In genomic region chr14:105414456-105415371, GRCh38 we compare ENCODE assay signal across 8 cellular contexts. TPM values are rescaled to one million over a fixed set of nuclear protein-coding genes. Genes with fewer than 3 reads are reported as not detected.
DNase-seq lines count a peak whose midpoint lies in the region; ATAC-seq, FAIRE-seq and TF ChIP-seq lines count a peak whose summit lies in the region.

No MANE protein-coding gene starts in this region.

- in situ Hi-C loops in K562 (cut with MboI), result no loop called here

- ATAC-seq in K562, result peak; percentile 90
- ATAC-seq in sciatic nerve, result peak; percentile 82
- ATAC-seq in GM21515 (IDR thresholded peaks at IDR 0.05; ENCODE audit: unreplicated experiment), result no peak

- H3K27me3 ChIP-seq in K562 (ENCODE audit: control insufficient read depth in 2 of 2, insufficient read depth in 2 of 2, low read length in 2 of 2) (peaks cover 0 to 10% of the 10 kb centered on the region in 2 experiments; a peak in 1 of 5 replicates), iPS-15b (ENCODE audit: control insufficient read depth, insufficient read depth, low read length) (peaks cover 44% of the 10 kb centered on the region)

- intact Hi-C loops in K562 (cut with micrococcal nuclease), result no loop called here
- intact Hi-C loops in sciatic nerve (cut with DNase I), result no loop called here

- peak overlapping the region; percentile 45 for H3K4me3 ChIP-seq in AG10803 (ENCODE audit: low read length)
- peak overlapping the region; percentile 36 for H3K4me3 ChIP-seq in LNCaP clone FGC (ENCODE audit: low read depth, low read length)
- H3K4me3 ChIP-seq in K562, result peak overlapping the region; percentile 49
- H3K4me3 ChIP-seq in iPS-15b (ENCODE audit: low read depth, low read length), result peak overlapping the region; percentile 52

- BruUV-seq in K562 (replicated peaks; lab: Mats Ljungman, UMichigan), result no TSS peak

- peak overlapping the region; percentile 49; the same call in 2 of the 3 replicates for H3K27ac ChIP-seq in K562 (ENCODE audit: extremely low read depth, low read depth, low read length)

- WGBS in K562 (ENCODE audit: insufficient coverage, low coverage, missing lambda C conversion rate), result 19% methylated on average over 13 of the region's 79 CpGs

- CTCF ChIA-PET in K562 (lab: Yijun Ruan, JAX; ENCODE audit: low intra/inter-chr PET ratio), result no interaction called here

- H3K36me3 ChIP-seq in K562 (ENCODE audit: control insufficient read depth, insufficient read depth, low read length), result no peaks in the 10 kb centered on the region
- peaks cover 3% of the 10 kb centered on the region for H3K36me3 ChIP-seq in iPS-15b (ENCODE audit: control insufficient read depth, insufficient read depth, low read length)

- peaks cover 2 to 46% of the 10 kb centered on the region in 2 experiments; a peak in 3 of 5 replicates for H3K4me1 ChIP-seq in K562 (replicated peaks in 1 of 2; ENCODE audit: control insufficient read depth in 2 of 2, insufficient read depth in 2 of 2, low read length in 2 of 2)
- peaks cover 7% of the 10 kb centered on the region for H3K4me1 ChIP-seq in iPS-15b (ENCODE audit: control insufficient read depth, insufficient read depth, low read length)

- H3K79me2 ChIP-seq in K562 (ENCODE audit: control insufficient read depth, insufficient read depth, low read length), result peaks cover 5% of the 10 kb centered on the region; the same call in 2 of the 3 replicates

- POLR2A ChIA-PET in K562 (lab: Yijun Ruan, JAX), result no interaction called here

- no peaks in the 10 kb centered on the region for H3K9me1 ChIP-seq in K562 (ENCODE audit: control insufficient read depth, insufficient read depth, low read length)

- H3K9me3 ChIP-seq in K562 (replicated peaks; ENCODE audit: control insufficient read depth, insufficient read depth, low read depth, low read length) (no peaks in the 10 kb centered on the region), iPS-15b (ENCODE audit: control insufficient read depth, insufficient read depth, low read length) (no peaks in the 10 kb centered on the region)

- FAIRE-seq in GM19239 (lab: Jason Lieb, UNC) (no peak), K562 (lab: Jason Lieb, UNC) (no peak)

- H3K9ac ChIP-seq in K562 (ENCODE audit: insufficient read depth in 1 of 2, low read depth in 2 of 2, low read length in 2 of 2) (peak overlapping the region; percentile 65 to 88), iPS-15b (ENCODE audit: low read depth, low read length) (peak overlapping the region; percentile 54)

- TF ChIP-seq RAD21 in K562 (CRISPR knock-in tag; conservative IDR thresholded peaks at IDR 0.05 in 1 of 2, IDR thresholded peaks at IDR 0.05 in 1 of 2), result no peak

- peak overlapping the region; percentile 69 for H3K4me2 ChIP-seq in K562 (ENCODE audit: insufficient read depth, low read length)

- TF ChIP-seq EP300 in K562 (IDR thresholded peaks at IDR 0.05; ENCODE audit: low read length), result no peak

- peak overlapping the region; percentile 92 for H2AFZ ChIP-seq in K562 (ENCODE audit: low read depth, low read length)

- H4K20me1 ChIP-seq in K562 (replicated peaks; ENCODE audit: control insufficient read depth, insufficient read depth, low read length), result no peaks in the 10 kb centered on the region

- DNase-seq in AG10803 (ENCODE audit: low read depth), result peak; percentile 61
- DNase-seq in GM19239 (ENCODE audit: insufficient read length, low spot score), result peak; percentile 88
- no peak for DNase-seq in LNCaP clone FGC (ENCODE audit: low read depth)
- peak; percentile 49 for DNase-seq in T-helper 9 cell
- DNase-seq in K562 (ENCODE audit: extremely low read depth in 1 of 4, low spot score in 3 of 4), result peak; percentile 72 to 81 (median 78)
- peak; percentile 85 for DNase-seq in sciatic nerve (ENCODE audit: low spot score)

- TF ChIP-seq CTCF in AG10803 (conservative IDR thresholded peaks at IDR 0.05; ENCODE audit: low read length), result peak; percentile 29
- peak; percentile 68 for TF ChIP-seq CTCF in LNCaP clone FGC (IDR thresholded peaks at IDR 0.05; ENCODE audit: control insufficient read depth, extremely low read depth, insufficient read depth)
- peak; percentile 57 to 72 (median 57) for TF ChIP-seq CTCF in K562 (IDR thresholded peaks at IDR 0.05 in 2 of 3, conservative IDR thresholded peaks at IDR 0.05 in 1 of 3; ENCODE audit: insufficient read depth in 2 of 3, low read depth in 1 of 3, low read length in 3 of 3)

- no peak for TF ChIP-seq POLR2A in K562 (conservative IDR thresholded peaks at IDR 0.05)

TF ChIP-seq in K562, 482 proteins besides CTCF, POLR2A, EP300 and RAD21 (continues in another document):
- peak; percentile 17; the same call in 1 of the 2 replicates for TF ChIP-seq TFAP4 (CRISPR knock-in tag; IDR thresholded peaks at IDR 0.05; ENCODE audit: borderline replicate concordance)
- TF ChIP-seq GABPA (tag; conservative IDR thresholded peaks at IDR 0.05; ENCODE audit: low read depth), result 0 out of 2 replicates have a peak, but pooled peaks have one; percentile 45
- no peak for TF ChIP-seq ZNF561 (CRISPR knock-in tag; conservative IDR thresholded peaks at IDR 0.05)

RNA-seq across cellular contexts. Expression of gene MTA1, which starts 4.9 kb away (rescaled TPM):
- 154 and 390 TPM in 2 replicates for total RNA-seq in K562 (2011; cell fraction: chromatin; rRNA removed; ENCODE audit: low replicate concordance)
- total RNA-seq in K562 (2011; cell fraction: nucleolus; rRNA removed), result 257 and 271 TPM in 2 replicates
- total RNA-seq in K562 (2011; cell fraction: nucleoplasm; rRNA removed), result 138 and 156 TPM in 2 replicates
- 48.1 and 61.0 TPM in 2 replicates for total RNA-seq in K562 (2014; rRNA removed)
- total RNA-seq in K562 (2014; rRNA removed; fragmentation: Illumina TruSeq; extraction: Trizol), result 11.6 and 12.2 TPM in 2 replicates
- 32.3 and 33.4 TPM in 2 replicates for total RNA-seq in K562 (2015; rRNA removed; fragmentation: Illumina TruSeq; extraction: Trizol)
- total RNA-seq in K562 (2021), result 107 and 118 TPM in 2 replicates
- polyA plus RNA-seq in K562 (2011; rRNA removed), result 47.7 and 58.6 TPM in 2 replicates
- 31.6 and 47.1 TPM in 2 replicates for polyA plus RNA-seq in K562 (2011; cell fraction: cytosol; rRNA removed)
- polyA plus RNA-seq in K562 (2011; cell fraction: nucleus; rRNA removed), result 383 and 622 TPM in 2 replicates
- polyA plus RNA-seq in K562 (2012), result 74.0 and 91.7 TPM in 2 replicates
- 29.5 and 45.4 TPM in 2 replicates for polyA plus RNA-seq in K562 (2014; fragmentation: Illumina TruSeq; extraction: Trizol)
- polyA plus RNA-seq in K562 (2014; fragmentation: Nextera tagmentation; extraction: Ambion mirVana), result under 1 TPM; 0.13 to 0.14 TPM
- 90.0 and 103 TPM in 2 replicates for polyA plus RNA-seq in K562 (2014; rRNA removed)
- 13.9 and 22.6 TPM in 2 replicates for polyA minus RNA-seq in K562 (2011; rRNA and poly(A)+ RNA removed)
- 69.0 and 80.6 TPM in 2 replicates for polyA minus RNA-seq in K562 (2011; cell fraction: cytosol; rRNA and poly(A)+ RNA removed)
- polyA minus RNA-seq in K562 (2011; cell fraction: nucleus; rRNA and poly(A)+ RNA removed), result 102 and 104 TPM in 2 replicates
- total RNA-seq in sciatic nerve, result 95.2 TPM

RNA-seq across cellular contexts. Expression of gene TEX22, which starts 16.4 kb away (rescaled TPM):
- 2.3 and 5.1 TPM in 2 replicates for total RNA-seq in K562 (2011; cell fraction: chromatin; rRNA removed; ENCODE audit: low replicate concordance)
- total RNA-seq in K562 (2011; cell fraction: nucleolus; rRNA removed), result 2.6 and 3.8 TPM in 2 replicates
- total RNA-seq in K562 (2011; cell fraction: nucleoplasm; rRNA removed), result 1.9 and 2.6 TPM in 2 replicates
- total RNA-seq in K562 (2014; rRNA removed) (0.04 and 0.05 TPM in 2 replicates), K562 (2014; rRNA removed; fragmentation: Illumina TruSeq; extraction: Trizol) (0.06 and 0.55 TPM in 2 replicates), K562 (2015; rRNA removed; fragmentation: Illumina TruSeq; extraction: Trizol) (0.14 and 0.45 TPM in 2 replicates), K562 (2021) (1.0 and 1.7 TPM in 2 replicates), sciatic nerve (6.0 TPM)
- polyA plus RNA-seq in K562 (2011; rRNA removed) (0.31 and 0.50 TPM in 2 replicates), K562 (2014; fragmentation: Illumina TruSeq; extraction: Trizol) (0.04 and 0.14 TPM in 2 replicates), K562 (2014; fragmentation: Nextera tagmentation; extraction: Ambion mirVana) (not detected), K562 (2014; rRNA removed) (0.18 and 0.23 TPM in 2 replicates)
- polyA plus RNA-seq in K562 (2011; cell fraction: cytosol; rRNA removed), result 0.22 and 0.66 TPM in 2 replicates
- 3.7 and 7.3 TPM in 2 replicates for polyA plus RNA-seq in K562 (2011; cell fraction: nucleus; rRNA removed)
- 0.14 and 0.36 TPM in 2 replicates for polyA plus RNA-seq in K562 (2012)
- polyA minus RNA-seq in K562 (2011; rRNA and poly(A)+ RNA removed), result 0.11 and 0.12 TPM in 2 replicates
- polyA minus RNA-seq in K562 (2011; cell fraction: cytosol; rRNA and poly(A)+ RNA removed), result not detected in 2 replicates
- 0.56 and 0.94 TPM in 2 replicates for polyA minus RNA-seq in K562 (2011; cell fraction: nucleus; rRNA and poly(A)+ RNA removed)

RNA-seq across cellular contexts. Expression of gene CRIP2, which starts 59.9 kb away (rescaled TPM):
- 2.6 TPM in 1 of 2 replicates, not detected in the other for total RNA-seq in K562 (2011; cell fraction: chromatin; rRNA removed; ENCODE audit: low replicate concordance)
- 0.53 and 1.7 TPM in 2 replicates for total RNA-seq in K562 (2011; cell fraction: nucleolus; rRNA removed)
- 1.2 and 1.5 TPM in 2 replicates for total RNA-seq in K562 (2011; cell fraction: nucleoplasm; rRNA removed)
- total RNA-seq in K562 (2014; rRNA removed) (1.7 and 2.0 TPM in 2 replicates), K562 (2014; rRNA removed; fragmentation: Illumina TruSeq; extraction: Trizol) (not detected in 2 replicates), K562 (2015; rRNA removed; fragmentation: Illumina TruSeq; extraction: Trizol) (0.33 and 0.34 TPM in 2 replicates), K562 (2021) (1.2 and 1.7 TPM in 2 replicates), sciatic nerve (172 TPM)
- polyA plus RNA-seq in K562 (2011; rRNA removed) (1.0 and 2.2 TPM in 2 replicates), K562 (2014; fragmentation: Illumina TruSeq; extraction: Trizol) (0.18 and 0.51 TPM in 2 replicates), K562 (2014; fragmentation: Nextera tagmentation; extraction: Ambion mirVana) (under 1 TPM; 0.25 to 0.27 TPM), K562 (2014; rRNA removed) (0.16 and 1.2 TPM in 2 replicates)
- 4.4 and 9.0 TPM in 2 replicates for polyA plus RNA-seq in K562 (2011; cell fraction: cytosol; rRNA removed)
- 4.8 and 11.0 TPM in 2 replicates for polyA plus RNA-seq in K562 (2011; cell fraction: nucleus; rRNA removed)
- 1.4 and 1.9 TPM in 2 replicates for polyA plus RNA-seq in K562 (2012)
- polyA minus RNA-seq in K562 (2011; rRNA and poly(A)+ RNA removed), result 0.39 TPM in 1 of 2 replicates, not detected in the other
- polyA minus RNA-seq in K562 (2011; cell fraction: cytosol; rRNA and poly(A)+ RNA removed), result 1.2 and 2.0 TPM in 2 replicates
- polyA minus RNA-seq in K562 (2011; cell fraction: nucleus; rRNA and poly(A)+ RNA removed), result 0.67 and 0.94 TPM in 2 replicates

Comparison
In these comparisons a context has a peak if more than half of its experiments do, and no peak if none do; other contexts are left out.
1. RNA of gene CRIP2, which starts 59.9 kb away (total RNA-seq): 172 TPM in sciatic nerve (single experiment); 0.33 to 2.6 TPM in K562; every median in the first group is over 10 times any median in the second.
2. Peak in every context shown above with its lines, with median percentiles within 50 percentile points of each other: H3K4me3 ChIP-seq and CTCF ChIP-seq.